In genomic region chr2:69641887-69642708, GRCh38 we compare ENCODE assay signal across 8 cellular contexts. TPM values are rescaled to one million over a fixed set of nuclear protein-coding genes. Genes with fewer than 3 reads are reported as not detected.
DNase-seq lines count a peak whose midpoint lies in the region; ATAC-seq and TF ChIP-seq lines count a peak whose summit lies in the region.

No MANE protein-coding gene starts in this region.

- H3K36me3 Mint-ChIP-seq in central memory CD8-positive, alpha-beta T cell (ENCODE audit: insufficient read depth): peaks cover 48% of the 10 kb centered on the region

- H3K9me3 Mint-ChIP-seq in central memory CD8-positive, alpha-beta T cell: no peaks in the 10 kb centered on the region

- peaks cover 82% of the 10 kb centered on the region for H3K4me1 Mint-ChIP-seq in central memory CD8-positive, alpha-beta T cell

- no peak for ATAC-seq in central memory CD8-positive, alpha-beta T cell (replicated peaks; ENCODE audit: extremely low read depth, poor library complexity, severe bottlenecking)
- ATAC-seq in aorta (ENCODE audit: low FRiP score): no peak

- peak overlapping the region; percentile 88 for H3K9ac ChIP-seq in mucosa of rectum (ENCODE audit: low read depth in 1 of 2, low read length in 2 of 2)

- H3K36me3 ChIP-seq in right atrium auricular region: no peaks in the 10 kb centered on the region
- H3K36me3 ChIP-seq in mucosa of rectum (ENCODE audit: control insufficient read depth in 2 of 2, insufficient read depth in 2 of 2, low read length in 2 of 2): no peaks in the 10 kb centered on the region
- peaks cover 0 to 1% of the 10 kb centered on the region in 2 donors for H3K36me3 ChIP-seq in aorta (ENCODE audit: control insufficient read depth in 1 of 2, insufficient read depth in 2 of 2, low read length in 1 of 2)

- H3K4me1 ChIP-seq in right atrium auricular region (peaks cover 0 to 54% of the 10 kb centered on the region in 2 donors), mucosa of rectum (ENCODE audit: control insufficient read depth in 2 of 2, insufficient read depth in 2 of 2, low read length in 2 of 2) (peaks cover 11 to 14% of the 10 kb centered on the region in 2 donors), aorta (ENCODE audit: control insufficient read depth in 1 of 2, insufficient read depth in 2 of 2, low read length in 2 of 2) (peaks cover 8 to 13% of the 10 kb centered on the region in 2 donors)

- 3 to 6% methylated on average over 12 of the region's 12 CpGs for WGBS in aorta, 2 donors

- intact Hi-C loops in cardiac septum (cut with DNase I) (loop anchor here (2.0 to 5.0 kb wide), 4 partner anchors 40 to 205 kb away; partner anchors contain the start of gene NFU1), aorta (cut with DNase I) (loop anchor here (5.0 to 10.0 kb wide), 3 partner anchors 53 to 77 kb away; no protein-coding TSS in a partner anchor)

- H3K27ac ChIP-seq in right atrium auricular region (peak overlapping the region; percentile 92 to 99), mucosa of rectum (ENCODE audit: low read depth in 2 of 2, low read length in 2 of 2) (no peak overlapping the region), aorta (ENCODE audit: low read depth in 1 of 2, low read length in 2 of 2) (peak overlapping the region in 1 of 2 donors; percentile 8)

- peak overlapping the region; percentile 94 for H3K27ac Mint-ChIP-seq in central memory CD8-positive, alpha-beta T cell (ENCODE audit: low read depth)

- H3K27me3 ChIP-seq in right atrium auricular region (no peaks in the 10 kb centered on the region), mucosa of rectum (ENCODE audit: control insufficient read depth in 2 of 2, insufficient read depth in 2 of 2, low read length in 2 of 2) (no peaks in the 10 kb centered on the region), aorta (ENCODE audit: control insufficient read depth in 1 of 2, insufficient read depth in 2 of 2, low read length in 1 of 2) (no peaks in the 10 kb centered on the region)

- H3K4me3 ChIP-seq in right atrium auricular region (peak overlapping the region; percentile 79 to 98), mucosa of rectum (ENCODE audit: low read length in 2 of 2) (peak overlapping the region; percentile 96 to 97), aorta (ENCODE audit: low read length in 2 of 2) (peak overlapping the region; percentile 86 to 95)

- no peak for TF ChIP-seq CTCF in right atrium auricular region (IDR thresholded peaks at IDR 0.05)

- H3K27me3 Mint-ChIP-seq in central memory CD8-positive, alpha-beta T cell: no peaks in the 10 kb centered on the region

- DNase-seq in right atrium auricular region (ENCODE audit: low spot score) (no peak), cardiac septum (ENCODE audit: low spot score) (no peak), aorta (no peak), epidermal melanocyte (ENCODE audit: insufficient read length, low spot score) (no peak), HPDE6-E6E7 (ENCODE audit: extremely low spot score) (no peak), GM03348 (ENCODE audit: low spot score) (no peak)
- DNase-seq in central memory CD8-positive, alpha-beta T cell (ENCODE audit: low spot score in 2 of 2): no peak

- H3K4me3 Mint-ChIP-seq in central memory CD8-positive, alpha-beta T cell: peak overlapping the region; percentile 92

- H3K9me3 ChIP-seq in right atrium auricular region (no peaks in the 10 kb centered on the region), mucosa of rectum (ENCODE audit: control insufficient read depth in 2 of 2, low read length in 2 of 2) (no peaks in the 10 kb centered on the region), aorta (ENCODE audit: control insufficient read depth, low read length) (no peaks in the 10 kb centered on the region)

RNA-seq across cellular contexts. Expression of gene AAK1, which starts 1.4 kb away (rescaled TPM):
- 10 to 100 TPM; 50.4 to 62.6 TPM for total RNA-seq in right atrium auricular region
- total RNA-seq in cardiac septum: 124 TPM
- 10 to 100 TPM; 71.3 to 95.6 TPM for total RNA-seq in aorta
- polyA plus RNA-seq in aorta: 10 to 100 TPM in 1 of 2 donors, 1 to 10 TPM in 1; 6.9 to 30.8 TPM

Comparison
In these comparisons a context has a peak if more than half of its experiments do, and no peak if none do; other contexts are left out.
1. H3K27ac ChIP-seq: peak in right atrium auricular region (2 of 2); none in mucosa of rectum (0 of 2).
2. Peak in every context shown above with its lines, with median percentiles within 50 percentile points of each other: H3K4me3 ChIP-seq.